ENCODE assay signal across 9 cellular contexts in genomic region chr5:90161399-90161798, GRCh38.
DNase-seq lines count a peak whose midpoint lies in the region; ATAC-seq and TF ChIP-seq lines count a peak whose summit lies in the region.
"Had no signal": no experiment of that assay in that cellular context is flagged by ENCODE, and none has a peak within 500 bp of the region (broad histone marks: within the 10 kb centered on the region; RNA-seq: fewer than 3 reads in every experiment).

No MANE protein-coding gene starts in this region.

- H3K36me3 ChIP-seq in brain microvascular endothelial cell (replicated peaks), result no peaks in the 10 kb centered on the region
- no peaks in the 10 kb centered on the region for H3K36me3 ChIP-seq in lower lobe of right lung
- H3K36me3 ChIP-seq: BLaER1 had no signal

- no peak overlapping the region for H3K27ac ChIP-seq in brain microvascular endothelial cell
- no peak overlapping the region for H3K27ac ChIP-seq in lower lobe of right lung
- H3K27ac ChIP-seq: BLaER1 had no signal

- CTCF ChIA-PET in activated CD4-positive, alpha-beta memory T cell treated with anti-CD3 and anti-CD28 coated beads, Interleukin-2, amount 10 ng/mL, durations not matched to agents 7 days and 5 days (lab: Charles Lee), result no interaction called here

- no peaks in the 10 kb centered on the region for H3K9me3 ChIP-seq in lower lobe of right lung
- H3K9me3 ChIP-seq: BLaER1 had no signal

- no peak overlapping the region for H3K27ac Mint-ChIP-seq in activated CD4-positive, alpha-beta memory T cell treated with anti-CD3 and anti-CD28 coated beads, Interleukin-2, amount 10 ng/mL, durations not matched to agents 7 days and 5 days

- no peaks in the 10 kb centered on the region for H3K4me1 Mint-ChIP-seq in activated CD4-positive, alpha-beta memory T cell treated with anti-CD3 and anti-CD28 coated beads, Interleukin-2, amount 10 ng/mL, durations not matched to agents 7 days and 5 days

- DNase-seq in NCI-H1105 treated with DMSO at 0.1 percent for 48 hours (lab: John Stamatoyannopoulos, UW) (peak; percentile 2), NCI-H1105 (lab: John Stamatoyannopoulos, UW) (no peak), HK-2 (ENCODE audit: unreplicated experiment) (peak; percentile 6), brain microvascular endothelial cell (peak; percentile 81), lower lobe of right lung (peak; percentile 57), NCI-H1694 treated with DMSO at 0.1 percent for 48 hours (lab: John Stamatoyannopoulos, UW) (no peak)
- no peak for DNase-seq in activated CD4-positive, alpha-beta memory T cell treated with anti-CD3 and anti-CD28 coated beads, Interleukin-2, amount 10 ng/mL, durations not matched to agents 7 days and 5 days

- H3K4me1 ChIP-seq in lower lobe of right lung, result no peaks in the 10 kb centered on the region

- H3K9me3 Mint-ChIP-seq in activated CD4-positive, alpha-beta memory T cell treated with anti-CD3 and anti-CD28 coated beads, Interleukin-2, amount 10 ng/mL, durations not matched to agents 7 days and 5 days, result no peaks in the 10 kb centered on the region

- no peak overlapping the region for H3K4me3 Mint-ChIP-seq in activated CD4-positive, alpha-beta memory T cell treated with anti-CD3 and anti-CD28 coated beads, Interleukin-2, amount 10 ng/mL, durations not matched to agents 7 days and 5 days

- in situ Hi-C loops in brain microvascular endothelial cell (cut with HindIII; ENCODE audit: low pct_ligation_motif_present, low sequenced_read_pairs), result no loop called here

- intact Hi-C loops in lower lobe of right lung (cut with DNase I), result no loop called here

- no peaks in the 10 kb centered on the region for H3K27me3 ChIP-seq in brain microvascular endothelial cell (replicated peaks)
- H3K27me3 ChIP-seq in lower lobe of right lung (ENCODE audit: low read depth), result no peaks in the 10 kb centered on the region
- H3K27me3 ChIP-seq: BLaER1 had no signal

- ATAC-seq in lower lobe of right lung (peak; percentile 70 to 79), GM18858 (IDR thresholded peaks at IDR 0.05; ENCODE audit: unreplicated experiment) (no peak)

- POLR2A ChIA-PET in activated CD4-positive, alpha-beta memory T cell treated with anti-CD3 and anti-CD28 coated beads, Interleukin-2, amount 10 ng/mL, durations not matched to agents 7 days and 5 days (lab: Charles Lee), result no interaction called here

- no peaks in the 10 kb centered on the region for H3K27me3 Mint-ChIP-seq in activated CD4-positive, alpha-beta memory T cell treated with anti-CD3 and anti-CD28 coated beads, Interleukin-2, amount 10 ng/mL, durations not matched to agents 7 days and 5 days

- H3K4me3 ChIP-seq in brain microvascular endothelial cell (ENCODE audit: low read depth, low read length), result no peak overlapping the region
- H3K4me3 ChIP-seq in lower lobe of right lung, result no peak overlapping the region
- H3K4me3 ChIP-seq: BLaER1 had no signal

- TF ChIP-seq CTCF in brain microvascular endothelial cell (IDR thresholded peaks at IDR 0.05; ENCODE audit: low read depth, low read length, missing control alignments) (peak; percentile 69), lower lobe of right lung (IDR thresholded peaks at IDR 0.05) (peak; percentile 24)

- H3K36me3 Mint-ChIP-seq in activated CD4-positive, alpha-beta memory T cell treated with anti-CD3 and anti-CD28 coated beads, Interleukin-2, amount 10 ng/mL, durations not matched to agents 7 days and 5 days (ENCODE audit: low read depth), result no peaks in the 10 kb centered on the region

Comparison
In these comparisons a context has a peak if more than half of its experiments do, and no peak if none do; other contexts are left out.
1. DNase-seq: peak in NCI-H1105 treated with DMSO at 0.1 percent for 48 hours (single experiment), HK-2 (single experiment), brain microvascular endothelial cell (single experiment) and lower lobe of right lung (single experiment); none in NCI-H1105 (single experiment), activated CD4-positive, alpha-beta memory T cell treated with anti-CD3 and anti-CD28 coated beads, Interleukin-2, amount 10 ng/mL, durations not matched to agents 7 days and 5 days (single experiment) and NCI-H1694 treated with DMSO at 0.1 percent for 48 hours (single experiment).